Comparison of ENCODE assay signal across 1 cellular context in the genomic region with DNA sequence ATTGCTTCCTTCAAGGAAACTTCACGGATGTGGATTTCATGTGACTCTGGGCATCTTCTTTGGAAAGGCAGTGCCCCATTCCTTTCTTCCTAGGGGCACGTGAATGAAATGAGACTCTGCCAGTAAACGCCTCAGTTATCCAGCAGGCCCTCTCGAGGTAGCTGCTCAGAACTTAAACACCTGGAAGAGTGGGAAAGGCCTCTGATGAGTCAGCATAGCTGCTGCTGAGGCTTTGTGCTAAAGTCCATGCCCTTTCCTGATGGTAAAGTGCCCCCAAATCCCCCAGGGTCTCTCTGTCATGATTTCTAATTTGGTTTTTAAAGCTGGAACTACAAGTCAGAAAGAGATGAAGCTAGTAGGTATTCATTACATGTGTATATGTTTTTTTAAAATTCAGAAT.
TF ChIP-seq lines count a peak whose summit lies in the region.

No MANE protein-coding gene starts in this region.

TF ChIP-seq in IMR-90, 13 proteins besides CTCF, POLR2A, EP300 and RAD21:
- TF ChIP-seq MAFK (IDR thresholded peaks at IDR 0.05; ENCODE audit: low read depth, low read length), result no peak
- TF ChIP-seq RCOR1 (IDR thresholded peaks at IDR 0.05; ENCODE audit: insufficient replicate concordance, low read length), result no peak
- TF ChIP-seq RFX5 (IDR thresholded peaks at IDR 0.05; ENCODE audit: low read depth, low read length), result no peak
- TF ChIP-seq BHLHE40 (IDR thresholded peaks at IDR 0.05; ENCODE audit: low read depth, low read length), result no peak
- no peak for TF ChIP-seq SMC3 (IDR thresholded peaks at IDR 0.05; ENCODE audit: low read depth, low read length)
- no peak for TF ChIP-seq CEBPB (IDR thresholded peaks at IDR 0.05; ENCODE audit: low read depth, low read length)
- TF ChIP-seq, protein P1, sequence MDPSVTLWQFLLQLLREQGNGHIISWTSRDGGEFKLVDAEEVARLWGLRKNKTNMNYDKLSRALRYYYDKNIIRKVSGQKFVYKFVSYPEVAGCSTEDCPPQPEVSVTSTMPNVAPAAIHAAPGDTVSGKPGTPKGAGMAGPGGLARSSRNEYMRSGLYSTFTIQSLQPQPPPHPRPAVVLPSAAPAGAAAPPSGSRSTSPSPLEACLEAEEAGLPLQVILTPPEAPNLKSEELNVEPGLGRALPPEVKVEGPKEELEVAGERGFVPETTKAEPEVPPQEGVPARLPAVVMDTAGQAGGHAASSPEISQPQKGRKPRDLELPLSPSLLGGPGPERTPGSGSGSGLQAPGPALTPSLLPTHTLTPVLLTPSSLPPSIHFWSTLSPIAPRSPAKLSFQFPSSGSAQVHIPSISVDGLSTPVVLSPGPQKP (IDR thresholded peaks at IDR 0.05; ENCODE audit: borderline replicate concordance, low read depth, low read length), result no peak
- no peak for TF ChIP-seq MXI1 (IDR thresholded peaks at IDR 0.05; ENCODE audit: borderline replicate concordance, low read depth, low read length)
- no peak for TF ChIP-seq CHD1 (IDR thresholded peaks at IDR 0.05; ENCODE audit: low read depth, low read length)
- TF ChIP-seq, protein P2, sequence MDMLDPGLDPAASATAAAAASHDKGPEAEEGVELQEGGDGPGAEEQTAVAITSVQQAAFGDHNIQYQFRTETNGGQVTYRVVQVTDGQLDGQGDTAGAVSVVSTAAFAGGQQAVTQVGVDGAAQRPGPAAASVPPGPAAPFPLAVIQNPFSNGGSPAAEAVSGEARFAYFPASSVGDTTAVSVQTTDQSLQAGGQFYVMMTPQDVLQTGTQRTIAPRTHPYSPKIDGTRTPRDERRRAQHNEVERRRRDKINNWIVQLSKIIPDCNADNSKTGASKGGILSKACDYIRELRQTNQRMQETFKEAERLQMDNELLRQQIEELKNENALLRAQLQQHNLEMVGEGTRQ (IDR thresholded peaks at IDR 0.05; ENCODE audit: low read depth, low read length), result no peak
- TF ChIP-seq MAZ (IDR thresholded peaks at IDR 0.05; ENCODE audit: borderline replicate concordance, low read depth, low read length), result no peak
- TF ChIP-seq FOS (IDR thresholded peaks at IDR 0.05; ENCODE audit: low read depth, low read length), result no peak
- no peak for TF ChIP-seq NFE2L2 (IDR thresholded peaks at IDR 0.05; ENCODE audit: low read depth, low read length)
